8 cellular contexts compared by ENCODE assay signal in the genomic region with DNA sequence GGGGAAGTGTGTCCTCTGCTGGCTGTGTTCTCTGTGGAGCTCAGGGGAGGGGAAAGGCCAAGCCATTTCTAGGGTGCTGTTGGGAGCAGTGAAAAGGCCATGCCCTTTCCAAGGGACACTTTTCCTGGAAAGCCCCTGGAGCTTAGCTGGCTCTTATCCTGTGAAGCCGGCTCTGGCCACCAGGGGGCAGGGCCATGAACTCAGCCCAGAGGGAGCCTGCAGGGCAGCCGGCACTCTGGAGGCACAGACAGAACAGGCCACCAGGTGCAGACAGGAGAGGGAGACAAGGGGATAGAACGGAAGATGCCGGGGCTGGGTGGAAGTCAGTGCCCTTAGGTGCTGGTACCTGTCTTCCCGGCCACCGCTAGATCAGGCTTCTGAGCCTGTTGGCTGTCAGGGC. TPM values are rescaled to one million over a fixed set of nuclear protein-coding genes. Genes with fewer than 3 reads are reported as not detected.
DNase-seq lines count a peak whose midpoint lies in the region; ATAC-seq and TF ChIP-seq lines count a peak whose summit lies in the region.
"Not testable (repeated sequence)": the region's sequence is repeated elsewhere in the genome, so short reads cannot be mapped to it uniquely, and the experiment has no call there.

No MANE protein-coding gene starts in this region.

- H3K27me3 ChIP-seq in CD8-positive, alpha-beta T cell (ENCODE audit: insufficient read depth, low read length); gastroesophageal sphincter: not testable (repeated sequence)

- H3K4me3 ChIP-seq in CD8-positive, alpha-beta T cell (ENCODE audit: low read depth, low read length); gastroesophageal sphincter: not testable (repeated sequence)

- H3K27ac ChIP-seq in CD8-positive, alpha-beta T cell (ENCODE audit: low read depth, low read length); gastroesophageal sphincter: not testable (repeated sequence)

- not testable (repeated sequence) for H3K9me3 Mint-ChIP-seq in CD8-positive, alpha-beta T cell; naive thymus-derived CD8-positive, alpha-beta T cell

- H3K4me3 Mint-ChIP-seq in CD8-positive, alpha-beta T cell; naive thymus-derived CD8-positive, alpha-beta T cell: not testable (repeated sequence)

- intact Hi-C loops in CD8-positive, alpha-beta T cell (cut with DNase I, micrococcal nuclease) = not testable (repeated sequence)

- not testable (repeated sequence) for TF ChIP-seq POLR2A in gastroesophageal sphincter (IDR thresholded peaks at IDR 0.05)

- not testable (repeated sequence) for H3K27ac Mint-ChIP-seq in CD8-positive, alpha-beta T cell; naive thymus-derived CD8-positive, alpha-beta T cell

- peak; percentile 81 for ATAC-seq in CD8-positive, alpha-beta T cell
- ATAC-seq in SK-N-SH treated with all-trans-retinoic acid at 6 μM for 48 hours = peak; percentile 59; the same call in 1 of the 3 replicates
- ATAC-seq in gastroesophageal sphincter = not testable (repeated sequence)
- ATAC-seq in naive thymus-derived CD8-positive, alpha-beta T cell = peak; percentile 64 to 69

- DNase-seq in CD8-positive, alpha-beta T cell = peak; percentile 11 to 79 (median 47)
- DNase-seq in activated CD8-positive, alpha-beta memory T cell treated with anti-CD3 and anti-CD28 coated beads for 1 hour (ENCODE audit: extremely low read depth in 1 of 2, low read depth in 1 of 2) = peak; percentile 20 to 27
- peak; percentile 72 for DNase-seq in activated naive CD4-positive, alpha-beta T cell treated with anti-CD3 and anti-CD28 coated beads, Interleukin-2, amount 50 U/mL, for 16 hours
- DNase-seq in naive thymus-derived CD8-positive, alpha-beta T cell = peak; percentile 13 to 68 (median 38)
- DNase-seq in stimulated activated CD4-positive, alpha-beta T cell treated with anti-CD3 and anti-CD28 coated beads, Interleukin-1b, Interleukin-23, amount 100 ng/mL, for 1 hour (ENCODE audit: low read depth in 2 of 2) = peak; percentile 12 to 38
- peak; percentile 9 to 41 for DNase-seq in stimulated activated CD8-positive, alpha-beta memory T cell treated with anti-CD3 and anti-CD28 coated beads, Interleukin-7, amount 100 ng/mL, for 48 hours (ENCODE audit: extremely low read depth in 1 of 2, low read depth in 1 of 2)

- not testable (repeated sequence) for H3K9me3 ChIP-seq in CD8-positive, alpha-beta T cell (ENCODE audit: low read length); gastroesophageal sphincter

- TF ChIP-seq CTCF in CD8-positive, alpha-beta T cell (IDR thresholded peaks at IDR 0.05) = not testable (repeated sequence)
- TF ChIP-seq CTCF in gastroesophageal sphincter (IDR thresholded peaks at IDR 0.05) = peak in 3 of 4 experiments; percentile 17 to 43 (median 42)

- H3K4me1 ChIP-seq in CD8-positive, alpha-beta T cell (ENCODE audit: insufficient read depth, low read length); gastroesophageal sphincter: not testable (repeated sequence)

- H3K36me3 ChIP-seq in CD8-positive, alpha-beta T cell (ENCODE audit: insufficient read depth, low read length); gastroesophageal sphincter: not testable (repeated sequence)

- H3K4me1 Mint-ChIP-seq in CD8-positive, alpha-beta T cell (ENCODE audit: low read depth); naive thymus-derived CD8-positive, alpha-beta T cell: not testable (repeated sequence)

- WGBS in gastroesophageal sphincter (ENCODE audit: low coverage in 1 of 2), 2 donors = no CpG with 5 or more reads among the region's 6 CpGs

- H3K27me3 Mint-ChIP-seq in CD8-positive, alpha-beta T cell (ENCODE audit: low read depth); naive thymus-derived CD8-positive, alpha-beta T cell: not testable (repeated sequence)

- not testable (repeated sequence) for H3K36me3 Mint-ChIP-seq in CD8-positive, alpha-beta T cell; naive thymus-derived CD8-positive, alpha-beta T cell

- POLR2A ChIA-PET in CD8-positive, alpha-beta T cell (lab: Charles Lee); naive thymus-derived CD8-positive, alpha-beta T cell (lab: Charles Lee): not testable (repeated sequence)

- CTCF ChIA-PET in CD8-positive, alpha-beta T cell (lab: Charles Lee) = not testable (repeated sequence)

- not testable (repeated sequence) for TF ChIP-seq EP300 in gastroesophageal sphincter (IDR thresholded peaks at IDR 0.05)

RNA-seq across cellular contexts. Expression of a gene that starts 5.6 kb away (rescaled TPM):
- not detected for total RNA-seq in CD8-positive, alpha-beta T cell
- total RNA-seq in gastroesophageal sphincter = 1 to 10 TPM in 1 of 4 donors, under 1 TPM in 3; 0.15 to 1.4 (median 0.27) TPM
- not detected for total RNA-seq in naive thymus-derived CD8-positive, alpha-beta T cell
- polyA plus RNA-seq in naive thymus-derived CD8-positive, alpha-beta T cell = not detected

RNA-seq across cellular contexts. Expression of a gene that starts 15.1 kb away (rescaled TPM):
- total RNA-seq in CD8-positive, alpha-beta T cell = 1 to 10 TPM; 2.4 to 2.5 TPM
- 1 to 10 TPM; 3.2 to 4.0 (median 3.2) TPM for total RNA-seq in gastroesophageal sphincter
- 1 to 10 TPM; 5.8 to 6.9 TPM for total RNA-seq in naive thymus-derived CD8-positive, alpha-beta T cell
- not detected for polyA plus RNA-seq in naive thymus-derived CD8-positive, alpha-beta T cell
